ENCODE assay signal across 17 cellular contexts in genomic region chr3:174547801-174548200, GRCh38.
A peak's percentile ranks its signal among the peaks of the same experiment; 100 is the strongest.
DNase-seq lines count a peak whose midpoint lies in the region; ATAC-seq and TF ChIP-seq lines count a peak whose summit lies in the region.
"Had no signal": no experiment of that assay in that cellular context is flagged by ENCODE, and none has a peak within 500 bp of the region (broad histone marks: within the 10 kb centered on the region; RNA-seq: fewer than 3 reads in every experiment).

No MANE protein-coding gene starts in this region.

- peak overlapping the region; percentile 53 for H3K4me2 ChIP-seq in BLaER1

- H4K20me1 ChIP-seq in BLaER1: no peaks in the 10 kb centered on the region

- H3K4me3 ChIP-seq in BLaER1 (no peak overlapping the region), fibroblast of mammary gland (ENCODE audit: control insufficient read depth, low read depth, low read length) (no peak overlapping the region), neutrophil (ENCODE audit: low read depth in 1 of 2, low read length in 1 of 2) (no peak overlapping the region)

- peaks cover 20% of the 10 kb centered on the region for H3K4me1 ChIP-seq in BLaER1
- H3K4me1 ChIP-seq in neutrophil (ENCODE audit: control insufficient read depth in 1 of 2, insufficient read depth in 1 of 2, low read depth in 1 of 2, low read length in 1 of 2): peaks cover 13 to 16% of the 10 kb centered on the region in 2 experiments

- no peak for TF ChIP-seq CTCF in fibroblast of mammary gland (conservative IDR thresholded peaks at IDR 0.05; ENCODE audit: control insufficient read depth, insufficient read depth, low read depth, low read length)
- TF ChIP-seq CTCF in neutrophil (IDR thresholded peaks at IDR 0.05): no peak

- H3K27me3 ChIP-seq in BLaER1 (no peaks in the 10 kb centered on the region), neutrophil (no peaks in the 10 kb centered on the region)

- H3K9me3 ChIP-seq in BLaER1: no peaks in the 10 kb centered on the region
- no peaks in the 10 kb centered on the region for H3K9me3 ChIP-seq in neutrophil
- H3K9me3 ChIP-seq: Caco-2 had no signal

- no peaks in the 10 kb centered on the region for H3K36me3 ChIP-seq in BLaER1
- H3K36me3 ChIP-seq in neutrophil: no peaks in the 10 kb centered on the region

- H3K27ac ChIP-seq in BLaER1 (0 out of 2 replicates have a peak overlapping the region, but pooled peaks have one; percentile 8), neutrophil (peak overlapping the region; percentile 21)

- DNase-seq in NCI-H69 (lab: John Stamatoyannopoulos, UW) (peak; percentile 53), fibroblast of mammary gland (ENCODE audit: low read depth) (peak; percentile 5), pons (ENCODE audit: low spot score) (no peak)
- no peak for DNase-seq in activated T-cell treated with anti-CD3 and anti-CD28 coated beads, Interleukin-2, amount 50 U/mL, for 48 hours
- DNase-seq: Caco-2; CD4-positive, CD25-positive, alpha-beta regulatory T cell; DMS 273 treated with DMSO at 0.1 percent for 48 hours; DND-41; Kasumi-1; NCI-H187; NCI-H446; NCI-H526 had no signal

- H3K9ac ChIP-seq in BLaER1: no peak overlapping the region

- no peak for ATAC-seq in HG02870 (IDR thresholded peaks at IDR 0.05; ENCODE audit: unreplicated experiment)
- ATAC-seq in HG02798 (IDR thresholded peaks at IDR 0.05; ENCODE audit: poor library complexity, unreplicated experiment): no peak
- ATAC-seq: Right ventricle myocardium inferior had no signal

Comparison
In these comparisons a context has a peak if more than half of its experiments do, and no peak if none do; other contexts are left out.
1. DNase-seq: peak in NCI-H69 (single experiment) and fibroblast of mammary gland (single experiment); none in activated T-cell treated with anti-CD3 and anti-CD28 coated beads, Interleukin-2, amount 50 U/mL, for 48 hours (0 of 2) and pons (single experiment).